In the genomic region with DNA sequence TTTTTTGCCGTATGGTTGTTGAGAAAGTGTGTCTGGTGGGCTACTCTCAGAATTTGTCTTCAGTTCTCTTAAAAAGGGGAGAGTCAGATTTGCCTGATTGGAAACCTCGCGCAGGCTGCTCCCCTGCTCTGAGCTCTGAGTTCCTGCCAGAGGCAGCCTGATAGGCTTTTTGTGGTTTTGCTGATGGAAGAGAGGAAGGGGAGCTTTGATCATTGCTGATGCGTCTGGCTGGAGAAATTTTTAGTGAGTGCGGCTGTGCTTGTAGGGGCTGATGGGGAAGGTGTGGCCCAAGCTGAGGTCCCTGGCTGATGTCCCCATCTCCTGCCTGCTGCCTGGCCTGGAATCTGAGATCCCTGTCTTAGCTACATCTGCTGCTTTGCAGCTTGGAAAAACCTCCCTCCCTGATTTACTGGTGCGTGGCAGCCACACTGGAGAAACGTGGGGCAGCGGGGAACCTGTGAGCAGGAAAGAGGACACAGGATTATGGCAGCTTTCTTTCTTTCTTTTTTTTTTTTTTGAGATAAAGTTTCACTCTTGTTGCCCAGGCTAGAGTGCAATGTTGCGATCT, we compare ENCODE assay signal across 1 cellular context.
TF ChIP-seq lines count a peak whose summit lies in the region.

No MANE protein-coding gene starts in this region.

TF ChIP-seq in WTC11, 78 proteins besides CTCF, POLR2A, EP300 and RAD21 (continued from another document):
- TF ChIP-seq STAT6 (CRISPR knock-in tag; conservative IDR thresholded peaks at IDR 0.05; ENCODE audit: low read depth) = no peak
